Comparison of ENCODE assay signal across 20 cellular contexts in genomic region chr22:17451251-17451765, GRCh38.
"Had no signal": no experiment of that assay in that cellular context is flagged by ENCODE, and none has a peak within 500 bp of the region (broad histone marks: within the 10 kb centered on the region; RNA-seq: fewer than 3 reads in every experiment).

No MANE protein-coding gene starts in this region.

- H3K36me3 ChIP-seq: esophagus squamous epithelium, left lung, suprapubic skin, transverse colon had no signal

- ATAC-seq: activated CD4-positive, CD25-positive, alpha-beta regulatory T cell treated with anti-CD3 and anti-CD28 coated beads, Interleukin-2, amount 50 U/mL, for 24 hours; left lung; psoas muscle; right cardiac atrium had no signal

- H3K27me3 ChIP-seq: esophagus squamous epithelium, hepatocyte, left lung, suprapubic skin, transverse colon had no signal

- H3K27me3 Mint-ChIP-seq: activated CD4-positive, alpha-beta T cell treated with anti-CD3 and anti-CD28 coated beads, Interleukin-2, amount 10 ng/mL, durations not matched to agents 7 days and 5 days; stimulated activated naive CD8-positive, alpha-beta T cell treated with anti-CD3 and anti-CD28 coated beads, Interleukin-15, Interleukin-2, amounts not matched to agents 100 ng/mL and 50 ng/mL, for 24 hours had no signal

- H3K4me2 ChIP-seq: hepatocyte had no signal

- DNase-seq: activated CD4-positive, alpha-beta T cell treated with anti-CD3 and anti-CD28 coated beads, Interleukin-2, amount 10 ng/mL, durations not matched to agents 7 days and 5 days; activated CD8-positive, alpha-beta memory T cell treated with anti-CD3 and anti-CD28 coated beads, Interleukin-2, amount 50 U/mL, for 48 hours; activated effector memory CD4-positive, alpha-beta T cell treated with anti-CD3 and anti-CD28 coated beads, Interleukin-2, amount 50 U/mL, for 16 hours; activated naive CD4-positive, alpha-beta T cell treated with anti-CD3 and anti-CD28 coated beads, Interleukin-2, amount 50 U/mL, for 16 hours; activated T-cell treated with anti-CD3 and anti-CD28 coated beads, Interleukin-2, amount 50 U/mL, for 48 hours; aorta; cerebellar nuclear complex; effector CD8-positive, alpha-beta T cell; esophagus squamous epithelium; left lung; psoas muscle; right cardiac atrium; transverse colon had no signal

- H3K4me1 ChIP-seq: left lung, suprapubic skin, transverse colon had no signal

- H3K4me3 Mint-ChIP-seq: activated CD4-positive, alpha-beta T cell treated with anti-CD3 and anti-CD28 coated beads, Interleukin-2, amount 10 ng/mL, durations not matched to agents 7 days and 5 days; neural crest cell; stimulated activated naive CD8-positive, alpha-beta T cell treated with anti-CD3 and anti-CD28 coated beads, Interleukin-15, Interleukin-2, amounts not matched to agents 100 ng/mL and 50 ng/mL, for 24 hours; T-helper 1 cell treated with Interleukin-12 subunit alpha and Interleukin-12 subunit beta and Interleukin-4 antibody, amounts not matched to agents 30 μg/mL and 1 μg/mL, for 36 hours had no signal

- H2AFZ ChIP-seq: hepatocyte had no signal

- H3K9me3 ChIP-seq: psoas muscle, suprapubic skin, transverse colon had no signal

- H3K9me3 Mint-ChIP-seq: activated CD4-positive, alpha-beta T cell treated with anti-CD3 and anti-CD28 coated beads, Interleukin-2, amount 10 ng/mL, durations not matched to agents 7 days and 5 days; stimulated activated naive CD8-positive, alpha-beta T cell treated with anti-CD3 and anti-CD28 coated beads, Interleukin-15, Interleukin-2, amounts not matched to agents 100 ng/mL and 50 ng/mL, for 24 hours; T-helper 1 cell treated with Interleukin-12 subunit alpha and Interleukin-12 subunit beta and Interleukin-4 antibody, amounts not matched to agents 30 μg/mL and 1 μg/mL, for 36 hours had no signal

- H3K27ac Mint-ChIP-seq: activated CD4-positive, alpha-beta T cell treated with anti-CD3 and anti-CD28 coated beads, Interleukin-2, amount 10 ng/mL, durations not matched to agents 7 days and 5 days; stimulated activated naive CD8-positive, alpha-beta T cell treated with anti-CD3 and anti-CD28 coated beads, Interleukin-15, Interleukin-2, amounts not matched to agents 100 ng/mL and 50 ng/mL, for 24 hours; T-helper 1 cell treated with Interleukin-12 subunit alpha and Interleukin-12 subunit beta and Interleukin-4 antibody, amounts not matched to agents 30 μg/mL and 1 μg/mL, for 36 hours had no signal

- H3K4me3 ChIP-seq: esophagus squamous epithelium, hepatocyte, left lung, psoas muscle, skin epidermis, suprapubic skin, transverse colon had no signal

- H3K4me1 Mint-ChIP-seq: activated CD4-positive, alpha-beta T cell treated with anti-CD3 and anti-CD28 coated beads, Interleukin-2, amount 10 ng/mL, durations not matched to agents 7 days and 5 days had no signal

- H3K27ac ChIP-seq: esophagus squamous epithelium, hepatocyte, left lung, psoas muscle, skin epidermis, suprapubic skin, transverse colon had no signal
